ENCODE assay signal across 8 cellular contexts in the genomic region with DNA sequence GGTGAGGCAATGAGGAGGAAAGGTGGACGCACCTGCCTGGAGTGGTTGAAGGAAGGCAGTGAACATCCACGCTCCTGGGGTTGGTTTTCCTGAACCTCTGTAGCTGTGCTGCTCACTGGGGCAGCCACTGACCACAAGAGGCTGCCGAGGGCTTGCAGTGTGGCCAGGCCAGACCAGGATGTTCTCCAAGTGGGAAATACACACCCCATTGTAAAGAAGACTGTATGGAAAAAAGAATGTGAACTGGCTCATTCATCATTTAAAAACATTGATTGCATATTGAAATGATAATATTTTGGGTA.
DNase-seq lines count a peak whose midpoint lies in the region; ATAC-seq and TF ChIP-seq lines count a peak whose summit lies in the region.

No MANE protein-coding gene starts in this region.

- ATAC-seq in HG02571 (IDR thresholded peaks at IDR 0.05; ENCODE audit: unreplicated experiment): no peak
- no peak for ATAC-seq in HG03439 (IDR thresholded peaks at IDR 0.05; ENCODE audit: unreplicated experiment)

- intact Hi-C loops in spleen (cut with DNase I; ENCODE audit: low total_unique reads): no loop called here

- TF ChIP-seq CTCF in astrocyte of the cerebellum (IDR thresholded peaks at IDR 0.05; ENCODE audit: low read depth, low read length, missing control alignments) (no peak), spleen (IDR thresholded peaks at IDR 0.05 in 8 of 11, conservative IDR thresholded peaks at IDR 0.05 in 3 of 11) (peak in 3 of 11 experiments; percentile 20 to 40 (median 37))

- in situ Hi-C loops in astrocyte of the cerebellum (cut with HindIII; ENCODE audit: low sequenced_read_pairs): loop anchor here (25.0 kb wide), 1 partner anchor 512 kb away; no protein-coding TSS in a partner anchor

- TF ChIP-seq POLR2A in spleen (IDR thresholded peaks at IDR 0.05): no peak

- WGBS in spleen, 5 donors: 6 to 22% (median 12%) methylated on average over 3 of the region's 3 CpGs

- H3K4me3 ChIP-seq in astrocyte of the cerebellum (ENCODE audit: low read depth, low read length) (peak overlapping the region; percentile 51), spleen (peak overlapping the region; percentile 45 to 89 (median 68))

- H3K36me3 ChIP-seq in spleen: no peaks in the 10 kb centered on the region

- DNase-seq in AG08396 (ENCODE audit: low spot score): peak; percentile 39
- DNase-seq in HuH-7 (ENCODE audit: low spot score): peak; percentile 60
- no peak for DNase-seq in astrocyte of the cerebellum (ENCODE audit: low read depth)
- peak; percentile 35 for DNase-seq in iPS-NIHi7 (ENCODE audit: extremely low spot score)
- peak; percentile 82 for DNase-seq in spleen
- DNase-seq in EL: no peak

- peaks cover 0 to 40% (median 19%) of the 10 kb centered on the region in 6 donors for H3K4me1 ChIP-seq in spleen

- H3K27me3 ChIP-seq in spleen (replicated peaks in 1 of 7): peaks cover 0 to 38% (median 6%) of the 10 kb centered on the region in 7 donors

- H3K9me3 ChIP-seq in spleen: no peaks in the 10 kb centered on the region

- peak overlapping the region; percentile 61 to 91 (median 86) for H3K27ac ChIP-seq in spleen

Comparison
In these comparisons a context has a peak if more than half of its experiments do, and no peak if none do; other contexts are left out.
1. DNase-seq: peak in AG08396 (single experiment), HuH-7 (single experiment), iPS-NIHi7 (single experiment) and spleen (single experiment); none in astrocyte of the cerebellum (single experiment) and EL (single experiment).